30 cellular contexts compared by ENCODE assay signal in the genomic region with DNA sequence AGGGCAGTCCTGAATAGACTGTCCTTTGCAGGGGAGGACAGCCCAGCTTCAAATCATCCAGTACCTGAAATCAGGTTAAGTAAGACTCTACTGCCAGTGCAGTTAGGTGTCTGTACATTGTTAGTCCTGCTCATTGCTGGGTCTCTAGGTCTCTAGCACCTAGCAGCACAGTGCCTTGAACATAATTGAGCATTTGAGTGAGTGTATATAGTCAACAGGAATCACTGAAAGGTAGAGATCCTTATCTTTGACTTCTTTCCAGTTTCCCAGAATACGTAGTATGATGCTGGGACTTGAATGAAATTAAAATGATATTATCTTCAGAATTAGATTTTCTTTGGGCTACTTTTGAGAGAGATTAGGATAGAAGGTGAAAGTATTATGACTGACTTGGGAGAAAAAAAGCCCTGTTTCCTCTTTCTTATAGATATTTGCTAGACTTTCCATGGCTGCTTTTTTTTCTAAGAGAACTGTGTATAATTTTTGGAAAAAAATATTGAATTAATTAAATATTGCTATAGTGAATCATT. TPM values are rescaled to one million over a fixed set of nuclear protein-coding genes. Genes with fewer than 3 reads are reported as not detected.
"Had no signal": no experiment of that assay in that cellular context is flagged by ENCODE, and none has a peak within 500 bp of the region (broad histone marks: within the 10 kb centered on the region; RNA-seq: fewer than 3 reads in every experiment).

No MANE protein-coding gene starts in this region.

- H3K4me3 ChIP-seq: adrenal gland, body of pancreas, esophagus muscularis mucosa, gastrocnemius medialis, heart left ventricle had no signal

- DNase-seq: activated CD4-positive, alpha-beta memory T cell treated with anti-CD3 and anti-CD28 coated beads for 36 hours; activated CD4-positive, alpha-beta T cell treated with anti-CD3 and anti-CD28 coated beads for 36 hours; activated CD4-positive, alpha-beta T cell treated with anti-CD3 and anti-CD28 coated beads, Interleukin-2, amount 10 ng/mL, durations not matched to agents 24 days and 14 days; activated CD4-positive, CD25-positive, alpha-beta regulatory T cell; activated CD4-positive, CD25-positive, alpha-beta regulatory T cell treated with anti-CD3 and anti-CD28 coated beads, Interleukin-2, amount 50 U/mL, for 72 hours; activated CD8-positive, alpha-beta memory T cell treated with anti-CD3 and anti-CD28 coated beads, Interleukin-2, amount 10 ng/mL, durations not matched to agents 7 days and 5 days; activated CD8-positive, alpha-beta memory T cell treated with anti-CD3 and anti-CD28 coated beads, Interleukin-2, amount 50 U/mL, for 4 hours; activated CD8-positive, alpha-beta T cell treated with anti-CD3 and anti-CD28 coated beads, Interleukin-2, amount 10 ng/mL, durations not matched to agents 7 days and 5 days; activated effector memory CD4-positive, alpha-beta T cell treated with anti-CD3 and anti-CD28 coated beads, Interleukin-2, amount 50 U/mL, for 16 hours; activated naive CD4-positive, alpha-beta T cell treated with anti-CD3 and anti-CD28 coated beads for 36 hours; activated naive CD8-positive, alpha-beta T cell treated with anti-CD3 and anti-CD28 coated beads for 36 hours; activated naive CD8-positive, alpha-beta T cell treated with anti-CD3 and anti-CD28 coated beads, Interleukin-2, amount 50 U/mL, for 24 hours; activated T-cell treated with anti-CD3 and anti-CD28 coated beads, Interleukin-2, amount 50 U/mL, for 1 hour; activated T-cell treated with anti-CD3 and anti-CD28 coated beads, Interleukin-2, amount 50 U/mL, for 48 hours; adrenal gland; amygdala; aorta; body of pancreas; caudate nucleus; cortex of kidney; dermis blood vessel endothelial cell; effector CD4-positive, alpha-beta T cell; effector memory CD8-positive, alpha-beta T cell; erythroblast; foreskin keratinocyte; gastrocnemius medialis; glutamatergic neuron; heart left ventricle; T1000 had no signal

- ATAC-seq: activated CD4-positive, alpha-beta T cell treated with anti-CD3 and anti-CD28 coated beads for 36 hours; activated CD8-positive, alpha-beta memory T cell treated with anti-CD3 and anti-CD28 coated beads, Interleukin-2, amount 10 ng/mL, durations not matched to agents 7 days and 5 days; activated CD8-positive, alpha-beta T cell treated with anti-CD3 and anti-CD28 coated beads, Interleukin-2, amount 10 ng/mL, durations not matched to agents 7 days and 5 days; activated naive CD8-positive, alpha-beta T cell treated with anti-CD3 and anti-CD28 coated beads, Interleukin-2, amount 50 U/mL, for 24 hours; body of pancreas; effector memory CD8-positive, alpha-beta T cell; foreskin keratinocyte; gastrocnemius medialis; heart left ventricle had no signal

- H3K27ac ChIP-seq: adrenal gland, body of pancreas, esophagus muscularis mucosa, foreskin keratinocyte, gastrocnemius medialis, heart left ventricle had no signal

- H3K9me3 ChIP-seq: adrenal gland, body of pancreas, gastrocnemius medialis had no signal

- H3K27me3 ChIP-seq: adrenal gland, body of pancreas, esophagus muscularis mucosa, foreskin keratinocyte, gastrocnemius medialis, heart left ventricle had no signal

- H3K4me1 ChIP-seq: adrenal gland, body of pancreas, esophagus muscularis mucosa, foreskin keratinocyte, gastrocnemius medialis had no signal

- H3K36me3 ChIP-seq: adrenal gland, esophagus muscularis mucosa, gastrocnemius medialis, heart left ventricle had no signal

RNA-seq across cellular contexts. Expression of gene PPP4R4, which starts 51.4 kb away (rescaled TPM):
- total RNA-seq: dermis blood vessel endothelial cell had no signal
